Comparison of ENCODE assay signal across 9 cellular contexts in genomic region chr12:9673404-9674225, GRCh38. TPM values are rescaled to one million over a fixed set of nuclear protein-coding genes. Genes with fewer than 3 reads are reported as not detected.
A peak's percentile ranks its signal among the peaks of the same experiment; 100 is the strongest.
DNase-seq lines count a peak whose midpoint lies in the region; ATAC-seq, FAIRE-seq and TF ChIP-seq lines count a peak whose summit lies in the region.
"Had no signal": no experiment of that assay in that cellular context is flagged by ENCODE, and none has a peak within 500 bp of the region (broad histone marks: within the 10 kb centered on the region; RNA-seq: fewer than 3 reads in every experiment).

No MANE protein-coding gene starts in this region.

- peak; percentile 75 for DNase-seq in AG08396 (ENCODE audit: low spot score)
- DNase-seq in IMR-90: peak; percentile 92
- DNase-seq in activated CD4-positive, alpha-beta T cell treated with anti-CD3 and anti-CD28 coated beads for 48 hours: peak; percentile 83
- DNase-seq in esophagus squamous epithelium (lab: John Stamatoyannopoulos, UW): no peak
- peak in 2 of 6 donors; percentile 22 to 23 for DNase-seq in pancreas
- no peak for DNase-seq in NOMO-1 treated with DMSO at 0.1 percent for 48 hours (lab: John Stamatoyannopoulos, UW; ENCODE audit: unreplicated experiment)
- no peak for DNase-seq in cerebellar nuclear complex (lab: John Stamatoyannopoulos, UW)

- POLR2A ChIA-PET in IMR-90 (lab: Charles Lee; ENCODE audit: unreplicated experiment): no interaction called here

- H4K5ac ChIP-seq in IMR-90 (ENCODE audit: low read depth, low read length): no peak overlapping the region

- TF ChIP-seq CTCF in IMR-90 (conservative IDR thresholded peaks at IDR 0.05; ENCODE audit: low read depth, low read length) (no peak), esophagus squamous epithelium (IDR thresholded peaks at IDR 0.05) (no peak), pancreas (IDR thresholded peaks at IDR 0.05) (no peak)

- H2BK5ac ChIP-seq in IMR-90 (ENCODE audit: low read depth, low read length, poor library complexity, severe bottlenecking): peak overlapping the region; percentile 65

- H3K9me1 ChIP-seq in IMR-90 (ENCODE audit: insufficient read depth, low read length): peaks cover 10% of the 10 kb centered on the region

- H3K18ac ChIP-seq in IMR-90 (ENCODE audit: low read depth, low read length): no peak overlapping the region

- H3K4me3 ChIP-seq in IMR-90 (ENCODE audit: insufficient read depth, low read depth, low read length): no peak overlapping the region
- peak overlapping the region in 1 of 4 donors; percentile 6 for H3K4me3 ChIP-seq in esophagus squamous epithelium
- H3K4me3 ChIP-seq in pancreas: no peak overlapping the region

- H2AK9ac ChIP-seq in IMR-90 (replicated peaks; ENCODE audit: low read depth, low read length, poor library complexity): peak overlapping the region; percentile 0

- no peak overlapping the region; the same call in 1 of the 2 replicates for H2AK5ac ChIP-seq in IMR-90 (ENCODE audit: low read depth, low read length)

- ATAC-seq in GM19324 (IDR thresholded peaks at IDR 0.05; ENCODE audit: low FRiP score, unreplicated experiment) (peak; percentile 23), IMR-90 (ENCODE audit: low read depth) (peak; percentile 100), pancreas (peak in 3 of 4 donors; percentile 21 to 77 (median 72))

- dilution Hi-C loops in IMR-90 (cut with HindIII; ENCODE audit: low sequenced_read_pairs, unreplicated experiment): no loop called here

- H2AFZ ChIP-seq in IMR-90 (replicated peaks; ENCODE audit: low read length, poor library complexity): peak overlapping the region; percentile 83

- TF ChIP-seq RAD21 in IMR-90 (IDR thresholded peaks at IDR 0.05; ENCODE audit: low read length): 0 out of 2 replicates have a peak, but pooled peaks have one; percentile 4

- peak overlapping the region; percentile 3; the same call in 1 of the 2 replicates for H3K56ac ChIP-seq in IMR-90 (ENCODE audit: extremely low read depth, insufficient read depth, low read length)

- no peaks in the 10 kb centered on the region for H4K20me1 ChIP-seq in IMR-90 (ENCODE audit: insufficient read depth, low read length)

- H3K9me3 ChIP-seq in IMR-90 (ENCODE audit: control insufficient read depth, insufficient read depth, low read length) (no peaks in the 10 kb centered on the region), esophagus squamous epithelium (no peaks in the 10 kb centered on the region), pancreas (no peaks in the 10 kb centered on the region)

- peak overlapping the region; percentile 58; the same call in 1 of the 3 replicates for H2BK15ac ChIP-seq in IMR-90 (ENCODE audit: low read depth, low read length)

- intact Hi-C loops in IMR-90 (cut with micrococcal nuclease) (loop anchor here (1.0 kb wide), 1 partner anchor 25 kb away; no protein-coding TSS in a partner anchor), esophagus squamous epithelium (cut with DNase I) (no loop called here), pancreas (cut with DNase I) (no loop called here)

- peak overlapping the region; percentile 75; the same call in 1 of the 2 replicates for H3K14ac ChIP-seq in IMR-90 (replicated peaks; ENCODE audit: low read depth, low read length)

- no peak for TF ChIP-seq POLR2A in IMR-90 (IDR thresholded peaks at IDR 0.05; ENCODE audit: low read depth, low read length)
- TF ChIP-seq POLR2A in esophagus squamous epithelium (IDR thresholded peaks at IDR 0.05): no peak

- H3K79me1 ChIP-seq in IMR-90 (ENCODE audit: low read depth in 1 of 2, low read length in 2 of 2): peaks cover 0 to 6% of the 10 kb centered on the region in 2 experiments; a peak in 1 of 4 replicates

- peak overlapping the region; percentile 79 for H2BK120ac ChIP-seq in IMR-90 (ENCODE audit: low read depth, low read length)

- in situ Hi-C loops in IMR-90 (cut with MboI; ENCODE audit: low sequenced_read_pairs): no loop called here

- peak overlapping the region in 1 of 2 experiments; percentile 82; a peak in 2 of 4 replicates for H4K8ac ChIP-seq in IMR-90 (ENCODE audit: low read depth in 2 of 2, low read length in 2 of 2)

- peak overlapping the region; percentile 61; the same call in 1 of the 2 replicates for H3K23ac ChIP-seq in IMR-90 (ENCODE audit: low read depth, low read length)

- peak overlapping the region; percentile 67 for H3K4ac ChIP-seq in IMR-90 (ENCODE audit: low read depth, low read length)

- peak overlapping the region; percentile 55 for H4K91ac ChIP-seq in IMR-90 (ENCODE audit: insufficient read depth, low read depth, low read length)

- H3K36me3 ChIP-seq in IMR-90 (ENCODE audit: control insufficient read depth, insufficient read depth, low read length): no peaks in the 10 kb centered on the region
- H3K36me3 ChIP-seq in esophagus squamous epithelium: peaks cover 0 to 6% (median 0%) of the 10 kb centered on the region in 3 donors
- no peaks in the 10 kb centered on the region for H3K36me3 ChIP-seq in pancreas

- no peak for FAIRE-seq in pancreas (lab: Jason Lieb, UNC)

- H3K4me2 ChIP-seq in IMR-90 (ENCODE audit: low read depth, low read length): 0 out of 2 replicates have a peak overlapping the region, but pooled peaks have one; percentile 5

- H3K27ac ChIP-seq in IMR-90 (ENCODE audit: insufficient read depth, low read length) (no peak overlapping the region; the same call in 1 of the 2 replicates), esophagus squamous epithelium (peak overlapping the region in 3 of 4 donors; percentile 13 to 68 (median 50)), pancreas (no peak overlapping the region)

- CTCF ChIA-PET in IMR-90 (lab: Yijun Ruan, JAX): no interaction called here

- H3K9ac ChIP-seq in IMR-90 (ENCODE audit: low read depth, low read length): no peak overlapping the region

- H3K27me3 ChIP-seq in IMR-90 (ENCODE audit: control insufficient read depth, insufficient read depth, low read length) (no peaks in the 10 kb centered on the region), esophagus squamous epithelium (no peaks in the 10 kb centered on the region), pancreas (no peaks in the 10 kb centered on the region)

- no TSS peak for BruUV-seq in IMR-90 (replicated peaks; lab: Mats Ljungman, UMichigan)

- WGBS in IMR-90 (ENCODE audit: extremely low coverage in 2 of 2, insufficient read length in 1 of 2), 2 experiments: no CpG with 5 or more reads among the region's 6 CpGs
- 29 to 47% methylated on average over 3 to 5 of the region's 6 CpGs for WGBS in esophagus squamous epithelium, 2 donors
- 71 to 77% methylated on average over 6 of the region's 6 CpGs for WGBS in pancreas, 2 donors

- peaks cover 10% of the 10 kb centered on the region for H3K4me1 ChIP-seq in IMR-90 (ENCODE audit: control insufficient read depth, insufficient read depth, low read length)
- peaks cover 0 to 18% (median 8%) of the 10 kb centered on the region in 3 donors for H3K4me1 ChIP-seq in esophagus squamous epithelium
- no peaks in the 10 kb centered on the region for H3K4me1 ChIP-seq in pancreas

- peak overlapping the region; percentile 67 for H2BK20ac ChIP-seq in IMR-90 (ENCODE audit: low read depth, low read length)

TF ChIP-seq in IMR-90, 13 proteins besides CTCF, POLR2A, EP300 and RAD21:
- TF ChIP-seq CEBPB (IDR thresholded peaks at IDR 0.05; ENCODE audit: low read depth, low read length) (no peak), RFX5 (IDR thresholded peaks at IDR 0.05; ENCODE audit: low read depth, low read length) (no peak), MAZ (IDR thresholded peaks at IDR 0.05; ENCODE audit: borderline replicate concordance, low read depth, low read length) (peak; percentile 59; the same call in 1 of the 2 replicates), MAFK (IDR thresholded peaks at IDR 0.05; ENCODE audit: low read depth, low read length) (0 out of 2 replicates have a peak, but pooled peaks have one; percentile 1), USF2 (IDR thresholded peaks at IDR 0.05; ENCODE audit: low read depth, low read length) (no peak), SMC3 (IDR thresholded peaks at IDR 0.05; ENCODE audit: low read depth, low read length) (no peak), BHLHE40 (IDR thresholded peaks at IDR 0.05; ENCODE audit: low read depth, low read length) (peak; percentile 72)

RNA-seq across cellular contexts. Expression of gene CLEC2D, which starts 4.1 kb away (rescaled TPM):
- 0.72 and 1.1 TPM in 2 replicates for total RNA-seq in IMR-90 (2012; rRNA removed)
- polyA plus RNA-seq in IMR-90 (2012; rRNA removed): 0.80 and 1.2 TPM in 2 replicates
- polyA plus RNA-seq in IMR-90 (2012; cell fraction: cytosol; rRNA removed): 0.05 and 0.08 TPM in 2 replicates
- 2.3 and 18.8 TPM in 2 replicates for polyA plus RNA-seq in IMR-90 (2012; cell fraction: nucleus; rRNA removed; ENCODE audit: low replicate concordance)
- 10 to 100 TPM in 1 of 4 donors, 1 to 10 TPM in 3; 1.6 to 11.8 (median 4.3) TPM for total RNA-seq in esophagus squamous epithelium
- 1 to 10 TPM; 1.1 to 5.7 (median 2.1) TPM for total RNA-seq in pancreas
- 1 to 10 TPM; 2.8 to 3.6 TPM for polyA plus RNA-seq in pancreas

RNA-seq across cellular contexts. Expression of gene CLECL1, which starts 59.3 kb away (rescaled TPM):
- total RNA-seq in IMR-90 (2012; rRNA removed): not detected in 2 replicates
- not detected in 2 replicates for polyA plus RNA-seq in IMR-90 (2012; rRNA removed)
- polyA plus RNA-seq in IMR-90 (2012; cell fraction: cytosol; rRNA removed): not detected in 2 replicates
- not detected in 2 replicates for polyA plus RNA-seq in IMR-90 (2012; cell fraction: nucleus; rRNA removed; ENCODE audit: low replicate concordance)
- 1 to 10 TPM in 1 of 4 donors, not detected in 3; 1.1 TPM for total RNA-seq in esophagus squamous epithelium
- total RNA-seq in pancreas: under 1 TPM in 2 of 6 donors, not detected in 4; 0.31 to 0.43 TPM
- polyA plus RNA-seq in pancreas: not detected
- total RNA-seq: neural crest cell had no signal

Comparison
In these comparisons a context has a peak if more than half of its experiments do, and no peak if none do; other contexts are left out.
1. DNase-seq: peak in AG08396 (single experiment), IMR-90 (single experiment) and activated CD4-positive, alpha-beta T cell treated with anti-CD3 and anti-CD28 coated beads for 48 hours (single experiment); none in esophagus squamous epithelium (single experiment), NOMO-1 treated with DMSO at 0.1 percent for 48 hours (single experiment) and cerebellar nuclear complex (0 of 2).
2. ATAC-seq: peak in every context shown above with its lines; median percentile 100 in IMR-90; 72 in pancreas; 23 in GM19324.
3. H3K27ac ChIP-seq: peak in esophagus squamous epithelium (3 of 4); none in IMR-90 (single experiment) and pancreas (0 of 4).